Comparison of ENCODE assay signal across 27 cellular contexts in genomic region chr22:28815729-28816128, GRCh38. TPM values are rescaled to one million over a fixed set of nuclear protein-coding genes. Genes with fewer than 3 reads are reported as not detected.
A peak's percentile ranks its signal among the peaks of the same experiment; 100 is the strongest.
DNase-seq lines count a peak whose midpoint lies in the region; ATAC-seq and TF ChIP-seq lines count a peak whose summit lies in the region.
"Had no signal": no experiment of that assay in that cellular context is flagged by ENCODE, and none has a peak within 500 bp of the region (broad histone marks: within the 10 kb centered on the region; RNA-seq: fewer than 3 reads in every experiment).

No MANE protein-coding gene starts in this region.

- H2AFZ ChIP-seq in DND-41 (ENCODE audit: low read depth, low read length): no peak overlapping the region

- H3K4me1 ChIP-seq in DND-41 (ENCODE audit: insufficient read depth, low read length) (peaks cover 100% of the 10 kb centered on the region), upper lobe of left lung (peaks cover 53 to 86% (median 76%) of the 10 kb centered on the region in 4 donors), right cardiac atrium (ENCODE audit: control insufficient read depth, insufficient read depth, low read length) (peaks cover 6% of the 10 kb centered on the region)
- H3K4me1 ChIP-seq: SJSA1 had no signal

- H3K9ac ChIP-seq in DND-41 (ENCODE audit: low read depth, low read length): peak overlapping the region; percentile 65

- H3K4me2 ChIP-seq in DND-41 (ENCODE audit: insufficient read depth, low read length): peak overlapping the region; percentile 38

- no peak overlapping the region for H3K4me3 Mint-ChIP-seq in natural killer cell
- H3K4me3 Mint-ChIP-seq: activated CD4-positive, alpha-beta memory T cell treated with anti-CD3 and anti-CD28 coated beads, Interleukin-2, amount 10 ng/mL, durations not matched to agents 7 days and 5 days; CD4-positive, alpha-beta T cell; effector memory CD8-positive, alpha-beta T cell; IgD-negative memory B cell had no signal

- H3K27me3 Mint-ChIP-seq in natural killer cell (ENCODE audit: low read depth in 2 of 2): no peaks in the 10 kb centered on the region
- H3K27me3 Mint-ChIP-seq: activated CD4-positive, alpha-beta memory T cell treated with anti-CD3 and anti-CD28 coated beads, Interleukin-2, amount 10 ng/mL, durations not matched to agents 7 days and 5 days; activated naive CD8-positive, alpha-beta T cell; CD4-positive, alpha-beta T cell; effector memory CD8-positive, alpha-beta T cell; IgD-negative memory B cell had no signal

- peak; percentile 2; the same call in 1 of the 3 replicates for ATAC-seq in DND-41 (ENCODE audit: insufficient read depth, low read depth)
- ATAC-seq in natural killer cell: no peak
- no peak for ATAC-seq in upper lobe of left lung (ENCODE audit: low FRiP score in 2 of 2)
- ATAC-seq in right cardiac atrium: no peak
- ATAC-seq in HG03442 (IDR thresholded peaks at IDR 0.05; ENCODE audit: unreplicated experiment): no peak
- ATAC-seq: effector memory CD8-positive, alpha-beta T cell; left cardiac atrium had no signal

- peak; percentile 67 for DNase-seq in DND-41
- no peak for DNase-seq in natural killer cell
- no peak for DNase-seq in upper lobe of left lung
- no peak for DNase-seq in right cardiac atrium
- DNase-seq in COLO829 (ENCODE audit: low spot score): no peak
- DNase-seq: activated CD4-positive, alpha-beta memory T cell treated with anti-CD3 and anti-CD28 coated beads, Interleukin-2, amount 10 ng/mL, durations not matched to agents 7 days and 5 days; activated CD4-positive, CD25-positive, alpha-beta regulatory T cell treated with anti-CD3 and anti-CD28 coated beads, Interleukin-2, amount 50 U/mL, for 72 hours; activated CD8-positive, alpha-beta memory T cell treated with anti-CD3 and anti-CD28 coated beads, Interleukin-2, amount 50 U/mL, for 48 hours; anterior cingulate cortex; CD4-positive, alpha-beta T cell; colonic mucosa; effector memory CD8-positive, alpha-beta T cell; erythroblast; head of caudate nucleus; left cardiac atrium; NCI-H1105 treated with DMSO at 0.1 percent for 48 hours; NCI-H2029 treated with DMSO at 0.1 percent for 48 hours; NCI-H748 treated with DMSO at 0.1 percent for 48 hours; small intestine; stimulated activated CD4-positive, alpha-beta T cell treated with anti-CD3 and anti-CD28 coated beads, Interleukin-1b, Interleukin-23, amount 100 ng/mL, for 48 hours had no signal

- H3K27me3 ChIP-seq in DND-41 (ENCODE audit: insufficient read depth, low read length, poor library complexity): no peaks in the 10 kb centered on the region
- H3K27me3 ChIP-seq in upper lobe of left lung: no peaks in the 10 kb centered on the region
- H3K27me3 ChIP-seq in right cardiac atrium (ENCODE audit: control insufficient read depth, insufficient read depth): no peaks in the 10 kb centered on the region
- H3K27me3 ChIP-seq: cardiac muscle cell, colonic mucosa, SJSA1, tibial nerve had no signal

- peak overlapping the region in 1 of 2 experiments; percentile 25; a peak in 2 of 4 replicates for H3K4me3 ChIP-seq in DND-41 (ENCODE audit: low read depth in 1 of 2, low read length in 2 of 2)
- H3K4me3 ChIP-seq in upper lobe of left lung: no peak overlapping the region
- no peak overlapping the region for H3K4me3 ChIP-seq in right cardiac atrium (ENCODE audit: low read length)
- H3K4me3 ChIP-seq: cardiac muscle cell, colonic mucosa, SJSA1, tibial nerve had no signal

- intact Hi-C loops in natural killer cell (cut with micrococcal nuclease) (no loop called here), right cardiac atrium (cut with DNase I) (no loop called here)

- no peaks in the 10 kb centered on the region for H4K20me1 ChIP-seq in DND-41 (ENCODE audit: insufficient read depth, low read length)

- peaks cover 8% of the 10 kb centered on the region for H3K36me3 Mint-ChIP-seq in natural killer cell

- H3K79me2 ChIP-seq in DND-41 (ENCODE audit: insufficient read depth, low read length): peaks cover 65% of the 10 kb centered on the region

- H3K9me3 ChIP-seq in DND-41 (ENCODE audit: insufficient read depth, low read length, severe bottlenecking): no peaks in the 10 kb centered on the region
- no peaks in the 10 kb centered on the region for H3K9me3 ChIP-seq in upper lobe of left lung
- no peaks in the 10 kb centered on the region for H3K9me3 ChIP-seq in right cardiac atrium (ENCODE audit: control insufficient read depth, low read length)
- H3K9me3 ChIP-seq: colonic mucosa, SJSA1, tibial nerve had no signal

- H3K9me3 Mint-ChIP-seq in natural killer cell: no peaks in the 10 kb centered on the region
- H3K9me3 Mint-ChIP-seq: activated CD4-positive, alpha-beta memory T cell treated with anti-CD3 and anti-CD28 coated beads, Interleukin-2, amount 10 ng/mL, durations not matched to agents 7 days and 5 days; CD4-positive, alpha-beta T cell; effector memory CD8-positive, alpha-beta T cell; IgD-negative memory B cell had no signal

- H3K27ac ChIP-seq in DND-41 (ENCODE audit: low read length): peak overlapping the region; percentile 99
- H3K27ac ChIP-seq in VCaP: peak overlapping the region; percentile 96
- H3K27ac ChIP-seq in upper lobe of left lung: peak overlapping the region; percentile 69 to 86 (median 84)
- no peak overlapping the region for H3K27ac ChIP-seq in right cardiac atrium (ENCODE audit: low read length)
- H3K27ac ChIP-seq: cardiac muscle cell, colonic mucosa, SJSA1, tibial nerve had no signal

- TF ChIP-seq CTCF in DND-41 (IDR thresholded peaks at IDR 0.05; ENCODE audit: borderline replicate concordance, extremely low read depth, low read length, poor library complexity, severe bottlenecking): no peak
- TF ChIP-seq CTCF in VCaP (conservative IDR thresholded peaks at IDR 0.05): no peak
- TF ChIP-seq CTCF in natural killer cell (IDR thresholded peaks at IDR 0.05): no peak
- TF ChIP-seq CTCF in upper lobe of left lung (IDR thresholded peaks at IDR 0.05): no peak

- H3K4me1 Mint-ChIP-seq in natural killer cell: peaks cover 66 to 78% of the 10 kb centered on the region in 2 donors

- H3K27ac Mint-ChIP-seq in natural killer cell: peak overlapping the region; percentile 91 to 93
- H3K27ac Mint-ChIP-seq: activated CD4-positive, alpha-beta memory T cell treated with anti-CD3 and anti-CD28 coated beads, Interleukin-2, amount 10 ng/mL, durations not matched to agents 7 days and 5 days; CD4-positive, alpha-beta T cell had no signal

- H3K36me3 ChIP-seq in DND-41 (ENCODE audit: insufficient read depth, low read length) (no peaks in the 10 kb centered on the region), upper lobe of left lung (no peaks in the 10 kb centered on the region)
- H3K36me3 ChIP-seq: cardiac muscle cell, colonic mucosa, SJSA1 had no signal

- 81 to 86% methylated on average over 6 of the region's 6 CpGs for WGBS in upper lobe of left lung, 2 donors
- 89% methylated on average over 6 of the region's 6 CpGs for WGBS in right cardiac atrium

- TF ChIP-seq EP300 in upper lobe of left lung (IDR thresholded peaks at IDR 0.05): no peak

- TF ChIP-seq POLR2A in upper lobe of left lung (IDR thresholded peaks at IDR 0.05): no peak

RNA-seq across cellular contexts. Expression of gene XBP1, which starts 15.4 kb away (rescaled TPM):
- total RNA-seq in natural killer cell (100 to 1,000 TPM; 221 to 240 (median 224) TPM), upper lobe of left lung (100 to 1,000 TPM; 208 to 377 (median 279) TPM), right cardiac atrium (100 to 1,000 TPM in 1 of 4 donors, 10 to 100 TPM in 3; 53.0 to 140 (median 84.0) TPM)
- 53.1 TPM for polyA plus RNA-seq in right cardiac atrium

RNA-seq across cellular contexts. Expression of gene CCDC117, which starts 43.2 kb away (rescaled TPM):
- total RNA-seq in natural killer cell: 10 to 100 TPM; 26.3 to 26.9 (median 26.6) TPM
- 10 to 100 TPM; 13.2 to 32.5 (median 20.8) TPM for total RNA-seq in upper lobe of left lung
- total RNA-seq in right cardiac atrium: 10 to 100 TPM; 13.1 to 14.0 (median 13.4) TPM
- polyA plus RNA-seq in right cardiac atrium: 6.6 TPM
